8 cellular contexts compared by ENCODE assay signal in genomic region chr1:233328661-233329498, GRCh38. TPM values are rescaled to one million over a fixed set of nuclear protein-coding genes. Genes with fewer than 3 reads are reported as not detected.
DNase-seq lines count a peak whose midpoint lies in the region; ATAC-seq and TF ChIP-seq lines count a peak whose summit lies in the region.

No MANE protein-coding gene starts in this region.

- H3K4me3 Mint-ChIP-seq in nephron progenitor cell: peak overlapping the region; percentile 78

- no peaks in the 10 kb centered on the region for H3K36me3 ChIP-seq in OCI-LY7 (ENCODE audit: insufficient read depth, low read length)
- no peaks in the 10 kb centered on the region for H3K36me3 ChIP-seq in ectodermal cell (ENCODE audit: control insufficient read depth, insufficient read depth, low read length)

- no peak overlapping the region for H3K27ac ChIP-seq in OCI-LY7 (ENCODE audit: low read depth, low read length, poor library complexity, severe bottlenecking)
- H3K27ac ChIP-seq in ectodermal cell (ENCODE audit: insufficient read depth, low read depth, low read length, poor library complexity, severe bottlenecking): no peak overlapping the region

- H3K4me1 ChIP-seq in OCI-LY7 (ENCODE audit: insufficient read depth, low read length, poor library complexity, severe bottlenecking) (peaks cover 11% of the 10 kb centered on the region), ectodermal cell (ENCODE audit: control insufficient read depth, insufficient read depth, low read length) (no peaks in the 10 kb centered on the region)

- no peaks in the 10 kb centered on the region for H3K9me3 Mint-ChIP-seq in nephron progenitor cell

- no peak for ATAC-seq in GM21381 (IDR thresholded peaks at IDR 0.05; ENCODE audit: unreplicated experiment)

- H3K4me3 ChIP-seq in OCI-LY7 (ENCODE audit: low read depth, low read length, poor library complexity, severe bottlenecking) (no peak overlapping the region), ectodermal cell (ENCODE audit: insufficient read depth, low read depth, low read length) (peak overlapping the region; percentile 51)

- DNase-seq in NCI-H2029 (lab: John Stamatoyannopoulos, UW) (peak; percentile 19), NCI-H2029 treated with DMSO at 0.1 percent for 48 hours (lab: John Stamatoyannopoulos, UW) (no peak), OCI-LY7 (ENCODE audit: low spot score) (no peak), nephron progenitor cell (no peak), epidermal melanocyte (ENCODE audit: insufficient read length, low spot score) (no peak), SHP77 treated with DMSO at 0.1 percent for 48 hours (lab: John Stamatoyannopoulos, UW) (no peak)

- intact Hi-C loops in OCI-LY7 (cut with micrococcal nuclease; ENCODE audit: unreplicated experiment): no loop called here

- no peaks in the 10 kb centered on the region for H4K20me1 ChIP-seq in OCI-LY7 (ENCODE audit: insufficient read depth, low read length)

- peaks cover 45% of the 10 kb centered on the region for H3K27me3 ChIP-seq in ectodermal cell (ENCODE audit: control insufficient read depth, insufficient read depth, low read length, poor library complexity, severe bottlenecking)

- H3K36me3 Mint-ChIP-seq in nephron progenitor cell (ENCODE audit: low read depth): no peaks in the 10 kb centered on the region

- CTCF ChIA-PET in OCI-LY7 (lab: Charles Lee; ENCODE audit: unreplicated experiment): no interaction called here

- H3K79me2 ChIP-seq in OCI-LY7 (ENCODE audit: insufficient read depth, low read depth, low read length): no peaks in the 10 kb centered on the region

- no TSS peak for BruUV-seq in OCI-LY7 (replicated peaks; lab: Mats Ljungman, UMichigan)

- H3K9me3 ChIP-seq in OCI-LY7 (ENCODE audit: low read length): no peaks in the 10 kb centered on the region
- no peaks in the 10 kb centered on the region for H3K9me3 ChIP-seq in ectodermal cell (ENCODE audit: control insufficient read depth, low read length)

- H3K4me1 Mint-ChIP-seq in nephron progenitor cell: peaks cover 10% of the 10 kb centered on the region

- no peaks in the 10 kb centered on the region for H3K9me2 ChIP-seq in OCI-LY7 (ENCODE audit: insufficient read depth, low read length)

- POLR2A ChIA-PET in OCI-LY7 (lab: Charles Lee): no interaction called here

- no peak for TF ChIP-seq CTCF in OCI-LY7 (conservative IDR thresholded peaks at IDR 0.05; ENCODE audit: low read length)
- TF ChIP-seq CTCF in nephron progenitor cell (IDR thresholded peaks at IDR 0.05): no peak

- no peak overlapping the region; the same call in 1 of the 2 replicates for H2AFZ ChIP-seq in OCI-LY7 (ENCODE audit: low read length)

- 27 to 28% methylated on average over 40 of the region's 40 CpGs for WGBS in ectodermal cell, 2 experiments

- H3K4me2 ChIP-seq in OCI-LY7 (ENCODE audit: low read length): peak overlapping the region; percentile 83; the same call in 1 of the 2 replicates

- H3K27ac Mint-ChIP-seq in nephron progenitor cell: no peak overlapping the region

- H3K27me3 Mint-ChIP-seq in nephron progenitor cell (ENCODE audit: low read depth, poor library complexity): peaks cover 58% of the 10 kb centered on the region

RNA-seq across cellular contexts. Expression of gene MAP3K21, which starts 1.4 kb away (rescaled TPM):
- 0.75 and 1.3 TPM in 2 replicates for total RNA-seq in OCI-LY7 (2014; rRNA removed; shearing (Covaris generic))
- total RNA-seq in OCI-LY7 (2022): 1.8 and 2.2 TPM in 2 replicates
- 3.5 TPM for polyA plus RNA-seq in ectodermal cell (2013, experiment 1 of 4)
- polyA plus RNA-seq in ectodermal cell (2013, experiment 2 of 4): 3.1 TPM
- 2.2 TPM for polyA plus RNA-seq in ectodermal cell (2013, experiment 3 of 4)
- polyA plus RNA-seq in ectodermal cell (2013, experiment 4 of 4): 2.1 TPM

RNA-seq across cellular contexts. Expression of gene PCNX2, which starts 33.4 kb away (rescaled TPM):
- 16.4 and 17.1 TPM in 2 replicates for total RNA-seq in OCI-LY7 (2014; rRNA removed; shearing (Covaris generic))
- total RNA-seq in OCI-LY7 (2022): 26.9 and 30.6 TPM in 2 replicates
- 17.0 TPM for polyA plus RNA-seq in ectodermal cell (2013, experiment 1 of 4)
- polyA plus RNA-seq in ectodermal cell (2013, experiment 2 of 4): 22.2 TPM
- polyA plus RNA-seq in ectodermal cell (2013, experiment 3 of 4): 13.3 TPM
- 16.5 TPM for polyA plus RNA-seq in ectodermal cell (2013, experiment 4 of 4)
